10 cellular contexts compared by ENCODE assay signal in the genomic region with DNA sequence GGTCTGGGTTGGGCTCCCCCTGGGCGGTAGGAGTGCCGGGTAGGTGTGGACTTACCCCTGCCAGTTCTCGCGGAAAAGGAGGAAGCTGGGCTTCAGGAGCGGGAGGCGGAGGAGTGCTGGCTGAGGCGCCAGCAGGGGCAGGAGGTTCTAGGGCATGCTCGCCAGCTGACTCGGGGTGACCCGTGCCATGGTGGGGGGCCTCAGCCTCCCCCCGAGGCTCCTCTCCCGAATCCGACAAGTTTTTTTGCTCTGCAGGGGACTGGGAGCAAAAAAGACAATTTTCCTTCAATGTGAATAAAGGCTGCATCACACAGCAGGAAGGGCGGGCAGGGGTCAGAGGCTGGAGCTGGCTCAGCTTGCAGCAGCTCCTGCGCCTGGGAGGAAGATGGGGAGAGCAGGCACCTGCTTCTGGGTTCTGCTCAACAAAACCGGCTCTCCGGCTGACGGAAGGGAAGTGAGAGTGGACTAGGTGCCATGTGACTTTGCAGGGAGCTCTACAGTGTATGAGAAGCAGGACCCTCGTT. TPM values are rescaled to one million over a fixed set of nuclear protein-coding genes. Genes with fewer than 3 reads are reported as not detected.
A peak's percentile ranks its signal among the peaks of the same experiment; 100 is the strongest.
DNase-seq lines count a peak whose midpoint lies in the region; ATAC-seq, FAIRE-seq and TF ChIP-seq lines count a peak whose summit lies in the region.
"Had no signal": no experiment of that assay in that cellular context is flagged by ENCODE, and none has a peak within 500 bp of the region (broad histone marks: within the 10 kb centered on the region; RNA-seq: fewer than 3 reads in every experiment).

No MANE protein-coding gene starts in this region.

- POLR2A ChIA-PET in activated CD8-positive, alpha-beta T cell treated with anti-CD3 and anti-CD28 coated beads for 36 hours (lab: Charles Lee): interaction anchor here (0.7 to 1.8 kb wide), 6 partner anchors 9 to 123 kb away, joined by 3 to 5 read pairs (median 4); partner anchors contain the start of genes NDUFA11, RANBP3 and VMAC

- peak overlapping the region; percentile 95 for H3K27ac Mint-ChIP-seq in activated CD4-positive, alpha-beta T cell treated with anti-CD3 and anti-CD28 coated beads, Interleukin-2, amount 10 ng/mL, durations not matched to agents 24 days and 14 days
- H3K27ac Mint-ChIP-seq in activated CD8-positive, alpha-beta T cell treated with anti-CD3 and anti-CD28 coated beads for 36 hours: peak overlapping the region; percentile 96
- H3K27ac Mint-ChIP-seq in immature natural killer cell: peak overlapping the region in 5 of 6 donors; percentile 34 to 85 (median 49)

- CTCF ChIA-PET in activated CD8-positive, alpha-beta T cell treated with anti-CD3 and anti-CD28 coated beads for 36 hours (lab: Charles Lee): interaction anchor here (0.6 to 10.7 kb wide), 5 partner anchors 13 to 147 kb away, joined by 3 to 108 read pairs (median 5); no protein-coding TSS in a partner anchor

- peaks cover 78% of the 10 kb centered on the region for H3K4me1 Mint-ChIP-seq in activated CD4-positive, alpha-beta T cell treated with anti-CD3 and anti-CD28 coated beads, Interleukin-2, amount 10 ng/mL, durations not matched to agents 24 days and 14 days
- H3K4me1 Mint-ChIP-seq in activated CD8-positive, alpha-beta T cell treated with anti-CD3 and anti-CD28 coated beads for 36 hours (ENCODE audit: low read depth): peaks cover 91% of the 10 kb centered on the region
- peaks cover 81 to 91% of the 10 kb centered on the region in 2 donors for H3K4me1 Mint-ChIP-seq in immature natural killer cell

- no peak overlapping the region for H3K4me3 Mint-ChIP-seq in activated CD4-positive, alpha-beta T cell treated with anti-CD3 and anti-CD28 coated beads, Interleukin-2, amount 10 ng/mL, durations not matched to agents 24 days and 14 days
- no peak overlapping the region for H3K4me3 Mint-ChIP-seq in activated CD8-positive, alpha-beta T cell treated with anti-CD3 and anti-CD28 coated beads for 36 hours
- peak overlapping the region in 2 of 5 donors; percentile 10 to 13 for H3K4me3 Mint-ChIP-seq in immature natural killer cell

- no peak for DNase-seq in activated CD4-positive, alpha-beta T cell treated with anti-CD3 and anti-CD28 coated beads, Interleukin-2, amount 10 ng/mL, durations not matched to agents 24 days and 14 days
- no peak for DNase-seq in activated CD4-positive, alpha-beta T cell treated with anti-CD3 and anti-CD28 coated beads, Interleukin-2, amount 50 U/mL, for 48 hours
- DNase-seq in activated CD8-positive, alpha-beta T cell treated with anti-CD3 and anti-CD28 coated beads for 36 hours: no peak
- no peak for DNase-seq in immature natural killer cell
- peak in 28 of 49 donors; percentile 14 to 53 (median 34) for DNase-seq in substantia nigra (lab: John Stamatoyannopoulos, UW)
- no peak for DNase-seq in RCC 7860 (ENCODE audit: low spot score)
- DNase-seq in NCI-H774 (lab: John Stamatoyannopoulos, UW): no peak

- no peak for ATAC-seq in activated CD8-positive, alpha-beta T cell treated with anti-CD3 and anti-CD28 coated beads for 36 hours
- ATAC-seq in HG03439 (IDR thresholded peaks at IDR 0.05; ENCODE audit: unreplicated experiment): no peak

- peak overlapping the region; percentile 42 for H3K27ac ChIP-seq in substantia nigra (ENCODE audit: low read depth, low read length, poor library complexity, severe bottlenecking)
- H3K27ac ChIP-seq: C4-2B, SJSA1 had no signal

- FAIRE-seq in RCC 7860 (lab: Jason Lieb, UNC): no peak

- H3K27me3 Mint-ChIP-seq in activated CD4-positive, alpha-beta T cell treated with anti-CD3 and anti-CD28 coated beads, Interleukin-2, amount 10 ng/mL, durations not matched to agents 24 days and 14 days: no peaks in the 10 kb centered on the region
- H3K27me3 Mint-ChIP-seq in activated CD8-positive, alpha-beta T cell treated with anti-CD3 and anti-CD28 coated beads for 36 hours: no peaks in the 10 kb centered on the region
- H3K27me3 Mint-ChIP-seq in immature natural killer cell (ENCODE audit: low read depth in 3 of 3): peaks cover 0 to 4% (median 0%) of the 10 kb centered on the region in 3 donors

- intact Hi-C loops in activated CD4-positive, alpha-beta T cell treated with anti-CD3 and anti-CD28 coated beads, Interleukin-2, amount 10 ng/mL, durations not matched to agents 24 days and 14 days (cut with micrococcal nuclease): loop anchor here (5.0 kb wide), 1 partner anchor 49 kb away; the partner anchor contains the start of genes NDUFA11 and VMAC
- intact Hi-C loops in activated CD8-positive, alpha-beta T cell treated with anti-CD3 and anti-CD28 coated beads for 36 hours (cut with micrococcal nuclease): no loop called here

- H3K36me3 Mint-ChIP-seq in activated CD4-positive, alpha-beta T cell treated with anti-CD3 and anti-CD28 coated beads, Interleukin-2, amount 10 ng/mL, durations not matched to agents 24 days and 14 days (ENCODE audit: low read depth): peaks cover 34% of the 10 kb centered on the region
- H3K36me3 Mint-ChIP-seq in activated CD8-positive, alpha-beta T cell treated with anti-CD3 and anti-CD28 coated beads for 36 hours (ENCODE audit: low read depth): peaks cover 62% of the 10 kb centered on the region
- no peaks in the 10 kb centered on the region for H3K36me3 Mint-ChIP-seq in immature natural killer cell

- no peak for TF ChIP-seq CTCF in activated CD8-positive, alpha-beta T cell treated with anti-CD3 and anti-CD28 coated beads for 36 hours (IDR thresholded peaks at IDR 0.05)

- no peaks in the 10 kb centered on the region for H3K9me3 Mint-ChIP-seq in activated CD4-positive, alpha-beta T cell treated with anti-CD3 and anti-CD28 coated beads, Interleukin-2, amount 10 ng/mL, durations not matched to agents 24 days and 14 days
- no peaks in the 10 kb centered on the region for H3K9me3 Mint-ChIP-seq in activated CD8-positive, alpha-beta T cell treated with anti-CD3 and anti-CD28 coated beads for 36 hours
- H3K9me3 Mint-ChIP-seq in immature natural killer cell: no peaks in the 10 kb centered on the region

RNA-seq across cellular contexts. Expression of gene RANBP3, which starts 26.5 kb away (rescaled TPM):
- total RNA-seq in activated CD4-positive, alpha-beta T cell treated with anti-CD3 and anti-CD28 coated beads, Interleukin-2, amount 10 ng/mL, durations not matched to agents 24 days and 14 days: 105 and 114 TPM in 2 replicates
- total RNA-seq in activated CD8-positive, alpha-beta T cell treated with anti-CD3 and anti-CD28 coated beads for 36 hours: 10 to 100 TPM; 74.3 to 87.5 TPM
- polyA plus RNA-seq in immature natural killer cell: 10 to 100 TPM in 1 of 3 donors, 1 to 10 TPM in 2; 3.2 to 14.5 (median 4.4) TPM

RNA-seq across cellular contexts. Expression of gene CAPS, which starts 37.3 kb away (rescaled TPM):
- total RNA-seq in activated CD4-positive, alpha-beta T cell treated with anti-CD3 and anti-CD28 coated beads, Interleukin-2, amount 10 ng/mL, durations not matched to agents 24 days and 14 days: 4.0 and 4.1 TPM in 2 replicates
- total RNA-seq in activated CD8-positive, alpha-beta T cell treated with anti-CD3 and anti-CD28 coated beads for 36 hours: 1 to 10 TPM; 2.1 to 2.8 TPM
- 1 to 10 TPM in 2 of 3 donors, under 1 TPM in 1; 0.32 to 4.1 (median 2.2) TPM for polyA plus RNA-seq in immature natural killer cell

RNA-seq across cellular contexts. Expression of gene VMAC, which starts 46.7 kb away (rescaled TPM):
- total RNA-seq in activated CD4-positive, alpha-beta T cell treated with anti-CD3 and anti-CD28 coated beads, Interleukin-2, amount 10 ng/mL, durations not matched to agents 24 days and 14 days: 2.7 and 3.2 TPM in 2 replicates
- total RNA-seq in activated CD8-positive, alpha-beta T cell treated with anti-CD3 and anti-CD28 coated beads for 36 hours: 1 to 10 TPM; 1.2 to 2.5 TPM
- 1 to 10 TPM; 2.2 to 6.5 (median 5.2) TPM for polyA plus RNA-seq in immature natural killer cell

RNA-seq across cellular contexts. Expression of gene NDUFA11, which starts 47.8 kb away (rescaled TPM):
- total RNA-seq in activated CD4-positive, alpha-beta T cell treated with anti-CD3 and anti-CD28 coated beads, Interleukin-2, amount 10 ng/mL, durations not matched to agents 24 days and 14 days: 237 and 251 TPM in 2 replicates
- 100 to 1,000 TPM; 233 to 237 TPM for total RNA-seq in activated CD8-positive, alpha-beta T cell treated with anti-CD3 and anti-CD28 coated beads for 36 hours
- 100 to 1,000 TPM; 329 to 666 (median 378) TPM for polyA plus RNA-seq in immature natural killer cell

Comparison
In these comparisons a context has a peak if more than half of its experiments do, and no peak if none do; other contexts are left out.
1. DNase-seq: peak in substantia nigra (28 of 49); none in activated CD4-positive, alpha-beta T cell treated with anti-CD3 and anti-CD28 coated beads, Interleukin-2, amount 10 ng/mL, durations not matched to agents 24 days and 14 days (single experiment), activated CD4-positive, alpha-beta T cell treated with anti-CD3 and anti-CD28 coated beads, Interleukin-2, amount 50 U/mL, for 48 hours (0 of 2), activated CD8-positive, alpha-beta T cell treated with anti-CD3 and anti-CD28 coated beads for 36 hours (single experiment), immature natural killer cell (0 of 3), RCC 7860 (single experiment) and NCI-H774 (single experiment).
2. Peak in every context shown above with its lines, with median percentiles within 50 percentile points of each other: H3K27ac Mint-ChIP-seq.